In the genomic region with DNA sequence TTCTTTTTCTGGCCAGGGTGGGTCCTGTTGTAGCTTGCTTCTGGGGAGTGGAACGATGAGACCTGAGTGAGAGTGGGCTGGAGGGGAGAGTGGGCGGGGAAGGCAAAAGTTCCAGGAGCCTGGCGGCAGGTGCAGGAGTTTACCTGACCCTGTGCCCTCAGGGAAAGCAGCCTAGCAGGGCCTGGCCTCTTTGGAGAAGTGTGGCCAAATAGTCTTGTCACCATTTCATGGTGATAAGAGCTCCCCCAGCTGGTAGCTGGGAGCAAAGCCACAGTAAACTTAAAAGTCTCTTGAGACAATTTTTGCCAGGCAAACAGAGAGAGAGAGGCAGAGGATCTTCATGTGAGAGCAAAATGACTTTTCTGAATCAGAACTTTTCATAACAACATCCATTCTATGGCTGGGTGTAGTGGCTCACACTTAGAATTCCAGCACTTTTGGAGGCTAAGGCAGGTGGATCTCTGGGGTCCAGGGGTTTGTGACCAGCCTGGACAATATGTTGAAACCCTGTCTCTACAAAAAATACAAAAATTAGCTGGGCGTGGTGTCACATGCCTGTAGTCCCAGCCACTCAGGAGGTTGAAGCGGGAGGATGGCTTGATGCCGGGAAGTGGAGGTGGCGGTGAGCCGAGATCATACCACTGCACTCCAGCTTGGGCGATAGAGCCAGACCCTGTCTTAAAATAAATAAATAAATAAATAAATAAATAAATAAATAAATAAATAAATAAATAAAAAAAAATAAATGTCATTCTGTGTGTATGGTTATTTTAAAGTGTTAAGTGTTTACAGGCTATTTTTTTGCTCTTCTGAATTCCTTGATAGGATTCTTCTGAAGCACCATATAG, we compare ENCODE assay signal across 8 cellular contexts.
DNase-seq lines count a peak whose midpoint lies in the region; ATAC-seq and TF ChIP-seq lines count a peak whose summit lies in the region.

No MANE protein-coding gene starts in this region.

- DNase-seq in G401 (ENCODE audit: low spot score) (peak; percentile 88), HFFc6 (peak; percentile 77), NCI-H1436 (lab: John Stamatoyannopoulos, UW) (peak; percentile 82), SW480 (ENCODE audit: low spot score) (peak; percentile 62), heart left ventricle (peak; percentile 61 to 74 (median 72)), renal cortical epithelial cell (ENCODE audit: low read depth) (peak; percentile 81)
- peak; percentile 58 for DNase-seq in activated naive CD8-positive, alpha-beta T cell treated with anti-CD3 and anti-CD28 coated beads, Interleukin-2, amount 50 U/mL, for 24 hours

- peaks cover 0 to 24% (median 0%) of the 10 kb centered on the region in 9 donors for H3K36me3 ChIP-seq in heart left ventricle

- intact Hi-C loops in heart left ventricle (cut with DNase I): loop anchor here in 9 of 10 donors (1.0 to 5.0 kb wide), 6 partner anchors 211 to 268 kb away; partner anchors contain the start of gene CARMIL1 (in 8 of the 9)

- WGBS in heart left ventricle, 4 donors: 57 to 72% (median 64%) methylated on average over 9 of the region's 9 CpGs

- H3K27ac Mint-ChIP-seq in HFFc6: peak overlapping the region; percentile 70
- no peak overlapping the region for H3K27ac Mint-ChIP-seq in activated naive CD8-positive, alpha-beta T cell treated with anti-CD3 and anti-CD28 coated beads, Interleukin-2, amount 50 U/mL, for 24 hours

- TF ChIP-seq CTCF in HFFc6 (IDR thresholded peaks at IDR 0.05) (peak; percentile 86), heart left ventricle (IDR thresholded peaks at IDR 0.05) (peak; percentile 59 to 87 (median 78))

- H3K4me3 ChIP-seq in heart left ventricle: no peak overlapping the region

- H3K4me1 Mint-ChIP-seq in HFFc6 (ENCODE audit: low read depth): peaks cover 11% of the 10 kb centered on the region
- H3K4me1 Mint-ChIP-seq in activated naive CD8-positive, alpha-beta T cell treated with anti-CD3 and anti-CD28 coated beads, Interleukin-2, amount 50 U/mL, for 24 hours: peaks cover 5% of the 10 kb centered on the region

- H3K27me3 ChIP-seq in heart left ventricle: no peaks in the 10 kb centered on the region

- in situ Hi-C loops in G401 (cut with HindIII; ENCODE audit: low sequenced_read_pairs): no loop called here

- peak overlapping the region in 4 of 12 donors; percentile 6 to 37 (median 26) for H3K27ac ChIP-seq in heart left ventricle

- peak; percentile 73 for ATAC-seq in activated naive CD8-positive, alpha-beta T cell treated with anti-CD3 and anti-CD28 coated beads, Interleukin-2, amount 50 U/mL, for 24 hours
- ATAC-seq in heart left ventricle: peak; percentile 57 to 90 (median 86)
- ATAC-seq in GM18873 (IDR thresholded peaks at IDR 0.05; ENCODE audit: low FRiP score, unreplicated experiment): no peak

- no peaks in the 10 kb centered on the region for H3K36me3 Mint-ChIP-seq in HFFc6 (ENCODE audit: low read depth)
- H3K36me3 Mint-ChIP-seq in activated naive CD8-positive, alpha-beta T cell treated with anti-CD3 and anti-CD28 coated beads, Interleukin-2, amount 50 U/mL, for 24 hours (ENCODE audit: low read depth): no peaks in the 10 kb centered on the region

- H3K9me3 ChIP-seq in heart left ventricle: no peaks in the 10 kb centered on the region

- H3K4me1 ChIP-seq in heart left ventricle: peaks cover 0 to 28% (median 15%) of the 10 kb centered on the region in 12 donors

- no peaks in the 10 kb centered on the region for H3K27me3 Mint-ChIP-seq in HFFc6 (ENCODE audit: insufficient read depth)
- H3K27me3 Mint-ChIP-seq in activated naive CD8-positive, alpha-beta T cell treated with anti-CD3 and anti-CD28 coated beads, Interleukin-2, amount 50 U/mL, for 24 hours: no peaks in the 10 kb centered on the region

- no peak for TF ChIP-seq POLR2A in heart left ventricle (IDR thresholded peaks at IDR 0.05)

- no peaks in the 10 kb centered on the region for H3K9me3 Mint-ChIP-seq in HFFc6
- no peaks in the 10 kb centered on the region for H3K9me3 Mint-ChIP-seq in activated naive CD8-positive, alpha-beta T cell treated with anti-CD3 and anti-CD28 coated beads, Interleukin-2, amount 50 U/mL, for 24 hours

- no peak overlapping the region for H3K4me3 Mint-ChIP-seq in HFFc6
- no peak overlapping the region for H3K4me3 Mint-ChIP-seq in activated naive CD8-positive, alpha-beta T cell treated with anti-CD3 and anti-CD28 coated beads, Interleukin-2, amount 50 U/mL, for 24 hours
